19 cellular contexts compared by ENCODE assay signal in genomic region chr2:109131777-109132176, GRCh38. TPM values are rescaled to one million over a fixed set of nuclear protein-coding genes. Genes with fewer than 3 reads are reported as not detected.
DNase-seq lines count a peak whose midpoint lies in the region; ATAC-seq and TF ChIP-seq lines count a peak whose summit lies in the region.
"Had no signal": no experiment of that assay in that cellular context is flagged by ENCODE, and none has a peak within 500 bp of the region (broad histone marks: within the 10 kb centered on the region; RNA-seq: fewer than 3 reads in every experiment).

No MANE protein-coding gene starts in this region.

- H3K27me3 ChIP-seq in thoracic aorta (replicated peaks; ENCODE audit: insufficient read depth), result no peaks in the 10 kb centered on the region

- CTCF ChIA-PET in RWPE1 (lab: Yijun Ruan, JAX), result interaction anchor here (0.6 kb wide), 3 partner anchors 169 to 340 kb away, joined by 3 read pairs; no protein-coding TSS in a partner anchor

- no peaks in the 10 kb centered on the region for H3K9me3 ChIP-seq in thoracic aorta

- POLR2A ChIA-PET in RWPE1 (lab: Yijun Ruan, JAX; ENCODE audit: low non-redundant PET), result no interaction called here

- DNase-seq in activated CD8-positive, alpha-beta memory T cell treated with anti-CD3 and anti-CD28 coated beads, Interleukin-2, amount 50 U/mL, for 48 hours, result peak; percentile 7
- no peak for DNase-seq in activated CD8-positive, alpha-beta memory T cell treated with anti-CD3 and anti-CD28 coated beads, Interleukin-2, amount 50 U/mL, for 4 hours
- peak; percentile 7 for DNase-seq in RPMI8226
- peak; percentile 35 for DNase-seq in fibroblast of the aortic adventitia (ENCODE audit: low read depth)
- no peak for DNase-seq in thoracic aorta (ENCODE audit: low spot score)
- DNase-seq in RWPE1 (ENCODE audit: low spot score), result no peak
- no peak for DNase-seq in GM10266 (ENCODE audit: extremely low spot score)
- DNase-seq in GDM1 (lab: John Stamatoyannopoulos, UW), result no peak
- DNase-seq: ACHN; activated CD4-positive, alpha-beta T cell treated with anti-CD3 and anti-CD28 coated beads for 4 hours; activated gamma-delta T cell; amygdala; CD4-positive, alpha-beta memory T cell; DND-41; foreskin melanocyte; naive thymus-derived CD4-positive, alpha-beta T cell; NCI-H1930; NCI-H345 had no signal

- no peak for ATAC-seq in thoracic aorta (ENCODE audit: insufficient number of reproducible peaks, low FRiP score, low read depth)
- ATAC-seq: K562; naive thymus-derived CD4-positive, alpha-beta T cell had no signal

- no peak overlapping the region for H3K27ac ChIP-seq in thoracic aorta
- H3K27ac ChIP-seq in RWPE1, result no peak overlapping the region

- no peaks in the 10 kb centered on the region for H3K36me3 ChIP-seq in thoracic aorta

- TF ChIP-seq CTCF in fibroblast of the aortic adventitia (IDR thresholded peaks at IDR 0.05; ENCODE audit: insufficient read depth, low read length), result no peak
- no peak for TF ChIP-seq CTCF in thoracic aorta (IDR thresholded peaks at IDR 0.05)
- no peak for TF ChIP-seq CTCF in RWPE1 (conservative IDR thresholded peaks at IDR 0.05; ENCODE audit: low read depth)
- no peak for TF ChIP-seq CTCF in GM10266 (IDR thresholded peaks at IDR 0.05; ENCODE audit: control insufficient read depth, insufficient read depth, low read depth, missing control alignments)

- no peak overlapping the region for H3K4me3 ChIP-seq in fibroblast of the aortic adventitia (ENCODE audit: low read depth, low read length)
- peak overlapping the region; percentile 92 for H3K4me3 ChIP-seq in thoracic aorta
- H3K4me3 ChIP-seq: K562 had no signal

- H3K4me1 ChIP-seq in thoracic aorta (ENCODE audit: control insufficient read depth in 1 of 2, low read depth in 2 of 2), result peaks cover 20 to 70% of the 10 kb centered on the region in 2 donors

RNA-seq across cellular contexts. Expression of gene SH3RF3, which starts 2.8 kb away (rescaled TPM):
- 2.1 and 8.4 TPM in 2 replicates for total RNA-seq in fibroblast of the aortic adventitia (ENCODE audit: low replicate concordance)
- total RNA-seq in thoracic aorta, result 10 to 100 TPM; 37.4 to 61.7 TPM

Comparison
In these comparisons a context has a peak if more than half of its experiments do, and no peak if none do; other contexts are left out.
1. DNase-seq: peak in activated CD8-positive, alpha-beta memory T cell treated with anti-CD3 and anti-CD28 coated beads, Interleukin-2, amount 50 U/mL, for 48 hours (single experiment), RPMI8226 (single experiment) and fibroblast of the aortic adventitia (single experiment); none in activated CD8-positive, alpha-beta memory T cell treated with anti-CD3 and anti-CD28 coated beads, Interleukin-2, amount 50 U/mL, for 4 hours (single experiment), thoracic aorta (single experiment), RWPE1 (single experiment), GM10266 (single experiment) and GDM1 (single experiment).